Comparison of ENCODE assay signal across 7 cellular contexts in genomic region chr10:96585726-96586418, GRCh38. TPM values are rescaled to one million over a fixed set of nuclear protein-coding genes. Genes with fewer than 3 reads are reported as not detected.
DNase-seq lines count a peak whose midpoint lies in the region; ATAC-seq and TF ChIP-seq lines count a peak whose summit lies in the region.

No MANE protein-coding gene starts in this region.

- H3K27ac Mint-ChIP-seq in glutamatergic neuron (ENCODE audit: unreplicated experiment), result peak overlapping the region; percentile 87

- no peaks in the 10 kb centered on the region for H3K9me3 Mint-ChIP-seq in activated T-cell treated with anti-CD3 and anti-CD28 coated beads, Interleukin-2, amount 50 U/mL, for 4 hours
- peaks cover 6% of the 10 kb centered on the region for H3K9me3 Mint-ChIP-seq in glutamatergic neuron (ENCODE audit: unreplicated experiment)

- DNase-seq in activated T-cell treated with anti-CD3 and anti-CD28 coated beads, Interleukin-2, amount 50 U/mL, for 4 hours, result peak; percentile 22
- DNase-seq in glutamatergic neuron (no peak), retinal pigment epithelial cell (ENCODE audit: low read depth) (no peak), NCI-H1105 treated with DMSO at 0.1 percent for 48 hours (lab: John Stamatoyannopoulos, UW) (no peak), SIG-M5 (lab: John Stamatoyannopoulos, UW) (no peak)

- H3K4me1 Mint-ChIP-seq in activated T-cell treated with anti-CD3 and anti-CD28 coated beads, Interleukin-2, amount 50 U/mL, for 4 hours (ENCODE audit: low read depth), result peaks cover 49% of the 10 kb centered on the region
- peaks cover 2% of the 10 kb centered on the region for H3K4me1 Mint-ChIP-seq in glutamatergic neuron (ENCODE audit: low read depth, unreplicated experiment)

- no peaks in the 10 kb centered on the region for H3K27me3 Mint-ChIP-seq in activated T-cell treated with anti-CD3 and anti-CD28 coated beads, Interleukin-2, amount 50 U/mL, for 4 hours (ENCODE audit: low read depth)
- H3K27me3 Mint-ChIP-seq in glutamatergic neuron (ENCODE audit: unreplicated experiment), result no peaks in the 10 kb centered on the region

- H3K4me3 ChIP-seq in retinal pigment epithelial cell (ENCODE audit: low read length), result peak overlapping the region; percentile 92

- peak overlapping the region; percentile 97 for H3K4me3 Mint-ChIP-seq in activated T-cell treated with anti-CD3 and anti-CD28 coated beads, Interleukin-2, amount 50 U/mL, for 4 hours
- peak overlapping the region; percentile 90 for H3K4me3 Mint-ChIP-seq in glutamatergic neuron (ENCODE audit: unreplicated experiment)

- peak; percentile 14 for ATAC-seq in GM19035 (IDR thresholded peaks at IDR 0.05; ENCODE audit: unreplicated experiment)
- ATAC-seq in HG03354 (IDR thresholded peaks at IDR 0.05; ENCODE audit: poor library complexity, severe bottlenecking, unreplicated experiment), result peak; percentile 16
- peak; percentile 4 to 5 for ATAC-seq in activated T-cell treated with anti-CD3 and anti-CD28 coated beads, Interleukin-2, amount 50 U/mL, for 4 hours

- TF ChIP-seq CTCF in glutamatergic neuron (IDR thresholded peaks at IDR 0.05; ENCODE audit: partially characterized antibody, unreplicated experiment) (no peak), retinal pigment epithelial cell (conservative IDR thresholded peaks at IDR 0.05; ENCODE audit: low read depth, low read length) (no peak)

- peaks cover 9% of the 10 kb centered on the region for H3K36me3 Mint-ChIP-seq in activated T-cell treated with anti-CD3 and anti-CD28 coated beads, Interleukin-2, amount 50 U/mL, for 4 hours (ENCODE audit: insufficient read depth)
- no peaks in the 10 kb centered on the region for H3K36me3 Mint-ChIP-seq in glutamatergic neuron (ENCODE audit: unreplicated experiment)

RNA-seq across cellular contexts. Expression of gene TM9SF3, which starts 0.9 kb away (rescaled TPM):
- total RNA-seq in activated T-cell treated with anti-CD3 and anti-CD28 coated beads, Interleukin-2, amount 50 U/mL, for 4 hours, result 10 to 100 TPM; 92.8 to 96.5 (median 95.3) TPM
- 99.1 TPM for total RNA-seq in glutamatergic neuron (ENCODE audit: unreplicated experiment)
